8 cellular contexts compared by ENCODE assay signal in the genomic region with DNA sequence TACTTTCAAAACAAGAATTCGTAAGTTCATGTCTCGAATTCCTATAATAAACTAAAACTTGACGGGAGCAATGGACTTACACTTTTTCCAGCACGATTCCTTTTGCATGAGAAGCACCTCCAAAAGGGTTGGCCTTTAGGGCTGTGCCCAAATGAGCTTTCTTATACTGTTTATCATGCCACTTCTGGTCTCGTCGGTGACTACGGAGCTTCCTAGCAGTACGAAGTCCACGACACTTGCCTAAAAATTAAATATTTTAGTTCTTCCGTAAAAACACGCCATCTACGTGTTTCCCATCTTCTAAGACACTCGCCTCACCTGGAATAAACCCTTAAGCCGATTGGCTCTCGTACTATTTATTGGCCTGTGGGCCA. TPM values are rescaled to one million over a fixed set of nuclear protein-coding genes. Genes with fewer than 3 reads are reported as not detected.
DNase-seq lines count a peak whose midpoint lies in the region; ATAC-seq, FAIRE-seq and TF ChIP-seq lines count a peak whose summit lies in the region.

No MANE protein-coding gene starts in this region.

- H3K36me3 Mint-ChIP-seq in CD14-positive monocyte, result peaks cover 26 to 38% of the 10 kb centered on the region in 2 donors

- peak overlapping the region; percentile 91 to 95 for H3K4me3 Mint-ChIP-seq in CD14-positive monocyte

- ATAC-seq in HG02884 (IDR thresholded peaks at IDR 0.05; ENCODE audit: unreplicated experiment), result no peak

- peak overlapping the region; percentile 69 to 99 (median 97) for H3K27ac Mint-ChIP-seq in CD14-positive monocyte

- no peak for FAIRE-seq in urothelium cell line (lab: Jason Lieb, UNC)

- DNase-seq in CD14-positive monocyte (ENCODE audit: low spot score) (no peak), cardiac fibroblast (ENCODE audit: low read depth in 2 of 2) (peak in 1 of 2 donors; percentile 30), RKO (ENCODE audit: low spot score) (no peak), urothelium cell line (ENCODE audit: low spot score) (no peak), NCI-H1436 (lab: John Stamatoyannopoulos, UW) (no peak)
- no peak for DNase-seq in Jurkat, Clone E6-1 (ENCODE audit: low read depth, low spot score)

- peaks cover 24% of the 10 kb centered on the region for H3K4me1 ChIP-seq in mononuclear cell (ENCODE audit: insufficient read depth, low read length)

- H3K9me3 ChIP-seq in mononuclear cell (ENCODE audit: low read depth, low read length), result no peaks in the 10 kb centered on the region

- intact Hi-C loops in CD14-positive monocyte (cut with micrococcal nuclease), result loop anchor here in 1 of 2 donors (5.0 kb wide), 1 partner anchor 975 kb away; a partner anchor contains a TSS

- peaks cover 18% of the 10 kb centered on the region for H3K4me1 Mint-ChIP-seq in CD14-positive monocyte

- H3K27me3 ChIP-seq in mononuclear cell (ENCODE audit: insufficient read depth, low read length), result no peaks in the 10 kb centered on the region

- peaks cover 0 to 1% (median 0%) of the 10 kb centered on the region in 3 donors for H3K27me3 Mint-ChIP-seq in CD14-positive monocyte (ENCODE audit: low read depth in 3 of 3)

- TF ChIP-seq CTCF in CD14-positive monocyte (IDR thresholded peaks at IDR 0.05) (no peak), cardiac fibroblast (IDR thresholded peaks at IDR 0.05; ENCODE audit: low read depth, low read length) (no peak)

- peak overlapping the region; percentile 99 for H3K4me3 ChIP-seq in Jurkat, Clone E6-1 (ENCODE audit: low read length)
- peak overlapping the region; percentile 92 to 96 for H3K4me3 ChIP-seq in cardiac fibroblast (replicated peaks in 1 of 2; ENCODE audit: low read depth in 2 of 2, low read length in 2 of 2)
- peak overlapping the region; percentile 90 for H3K4me3 ChIP-seq in mononuclear cell (ENCODE audit: low read length)

- no peaks in the 10 kb centered on the region for H3K9me3 Mint-ChIP-seq in CD14-positive monocyte

RNA-seq across cellular contexts. Expression of a gene that starts 0.6 kb away (rescaled TPM):
- polyA plus RNA-seq in CD14-positive monocyte, result 1,000 to 10,000 TPM; 1,200 to 1,267 TPM
- 3,811 TPM for polyA plus RNA-seq in Jurkat, Clone E6-1 (2012; ENCODE audit: insufficient read depth, insufficient read length)
- total RNA-seq in mononuclear cell, result 5,529 TPM
